In genomic region chr9:27398982-27399653, GRCh38 we compare ENCODE assay signal across 15 cellular contexts.
"Had no signal": no experiment of that assay in that cellular context is flagged by ENCODE, and none has a peak within 500 bp of the region (broad histone marks: within the 10 kb centered on the region; RNA-seq: fewer than 3 reads in every experiment).

No MANE protein-coding gene starts in this region.

- H3K4me1 Mint-ChIP-seq: natural killer cell had no signal

- H3K27ac Mint-ChIP-seq: activated T-helper 2 cell treated with anti-CD3 and anti-CD28 coated beads, Interferon-gamma antibody, Interleukin-2, Interleukin-4, amounts not matched to agents 10 μg/mL and 5 μg/mL and 100 μg/mL, durations not matched to agents 14 hours and 24 hours and 36 hours; natural killer cell had no signal

- H3K9me3 Mint-ChIP-seq: activated T-helper 2 cell treated with anti-CD3 and anti-CD28 coated beads, Interferon-gamma antibody, Interleukin-2, Interleukin-4, amounts not matched to agents 10 μg/mL and 5 μg/mL and 100 μg/mL, durations not matched to agents 14 hours and 24 hours and 36 hours; natural killer cell had no signal

- FAIRE-seq: endothelial cell of umbilical vein had no signal

- H3K36me3 Mint-ChIP-seq: natural killer cell had no signal

- DNase-seq: activated naive CD4-positive, alpha-beta T cell treated with anti-CD3 and anti-CD28 coated beads, Interleukin-2, amount 50 U/mL, for 16 hours; adrenal gland; caudate nucleus; colonic mucosa; foreskin keratinocyte; left colon; natural killer cell; nucleus accumbens; psoas muscle; sigmoid colon; stimulated activated naive CD4-positive, alpha-beta T cell; upper lobe of left lung had no signal

- ATAC-seq: activated CD4-positive, CD25-positive, alpha-beta regulatory T cell treated with anti-CD3 and anti-CD28 coated beads, Interleukin-2, amount 50 U/mL, for 24 hours; foreskin keratinocyte; left colon; natural killer cell; psoas muscle had no signal

- H3K4me3 Mint-ChIP-seq: natural killer cell had no signal
